8 cellular contexts compared by ENCODE assay signal in the genomic region with DNA sequence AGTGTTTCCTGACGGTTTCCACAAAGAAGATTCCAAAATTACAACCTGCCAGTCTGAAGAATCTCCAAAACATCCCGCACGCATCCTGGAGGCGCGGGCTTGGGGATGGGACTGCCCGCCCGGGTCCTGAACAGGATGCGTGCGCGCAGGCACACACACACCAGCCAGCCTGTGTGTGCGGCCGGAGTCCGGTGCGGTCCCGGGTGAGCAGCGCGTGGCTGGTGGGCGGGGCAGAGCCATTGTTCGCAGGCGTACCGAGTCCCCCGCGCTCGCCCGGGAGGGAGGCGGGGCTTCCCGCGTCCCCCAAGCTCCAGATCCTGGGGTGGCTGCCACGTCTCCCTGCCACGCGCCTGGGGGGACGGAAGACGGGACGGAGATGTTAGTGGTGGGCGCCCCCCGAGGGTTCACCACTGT. TPM values are rescaled to one million over a fixed set of nuclear protein-coding genes. Genes with fewer than 3 reads are reported as not detected.
DNase-seq lines count a peak whose midpoint lies in the region; ATAC-seq and TF ChIP-seq lines count a peak whose summit lies in the region.

No MANE protein-coding gene starts in this region.

- no peaks in the 10 kb centered on the region for H3K27me3 ChIP-seq in liver (ENCODE audit: control insufficient read depth in 4 of 4, insufficient read depth in 4 of 4, low read length in 3 of 4)

- no peak for TF ChIP-seq RAD21 in liver (IDR thresholded peaks at IDR 0.05)

- peak; percentile 86 for DNase-seq in NCI-H82 (lab: John Stamatoyannopoulos, UW)
- DNase-seq in NCI-H82 treated with DMSO at 0.1 percent for 48 hours (lab: John Stamatoyannopoulos, UW; ENCODE audit: unreplicated experiment), result no peak
- peak; percentile 34 for DNase-seq in NCI-H1694 treated with DMSO at 0.1 percent for 48 hours (lab: John Stamatoyannopoulos, UW)
- DNase-seq in activated CD4-positive, alpha-beta T cell treated with anti-CD3 and anti-CD28 coated beads for 4 hours, result peak; percentile 50 to 64
- peak; percentile 65 for DNase-seq in stimulated activated CD4-positive, alpha-beta T cell treated with anti-CD3 and anti-CD28 coated beads, Interleukin-4, amount 100 ng/mL, for 1 hour

- peaks cover 0 to 3% (median 1%) of the 10 kb centered on the region in 4 donors for H3K36me3 ChIP-seq in liver (ENCODE audit: control insufficient read depth in 4 of 4, insufficient read depth in 3 of 4, low read depth in 1 of 4, low read length in 3 of 4)

- peak overlapping the region; percentile 81 for H3K27ac Mint-ChIP-seq in dendritic cell treated with granulocyte-macrophage colony-stimulating factor and Interleukin-4, amounts not matched to agents 40 ng/mL and 50 ng/mL, for 4 days

- H3K9me3 ChIP-seq in liver (ENCODE audit: control insufficient read depth in 4 of 4, low read length in 3 of 4), result no peaks in the 10 kb centered on the region

- intact Hi-C loops in dendritic cell treated with granulocyte-macrophage colony-stimulating factor and Interleukin-4, amounts not matched to agents 40 ng/mL and 50 ng/mL, for 4 days (cut with micrococcal nuclease), result loop anchor here (2.0 kb wide), 1 partner anchor 26 kb away; no protein-coding TSS in a partner anchor

- ATAC-seq in HG02798 (IDR thresholded peaks at IDR 0.05; ENCODE audit: poor library complexity, unreplicated experiment), result peak; percentile 49

- H3K9me3 Mint-ChIP-seq in dendritic cell treated with granulocyte-macrophage colony-stimulating factor and Interleukin-4, amounts not matched to agents 40 ng/mL and 50 ng/mL, for 4 days, result no peaks in the 10 kb centered on the region

- under 1% methylated on average over 36 of the region's 36 CpGs for WGBS in liver

- no peak for TF ChIP-seq CTCF in liver (IDR thresholded peaks at IDR 0.05; ENCODE audit: low read depth, low read length, missing input control)

- peak overlapping the region; percentile 80 to 87 for H3K27ac ChIP-seq in liver (ENCODE audit: low read depth in 1 of 2, low read length in 2 of 2)

- peaks cover 24 to 63% (median 45%) of the 10 kb centered on the region in 4 donors for H3K4me1 ChIP-seq in liver (ENCODE audit: control insufficient read depth in 4 of 4, insufficient read depth in 4 of 4, low read length in 3 of 4)

- peak overlapping the region; percentile 15 to 78 (median 74) for H3K4me3 ChIP-seq in liver (ENCODE audit: low read depth in 1 of 3, low read length in 3 of 3)

- peak overlapping the region; percentile 80 for H3K4me3 Mint-ChIP-seq in dendritic cell treated with granulocyte-macrophage colony-stimulating factor and Interleukin-4, amounts not matched to agents 40 ng/mL and 50 ng/mL, for 4 days

- peaks cover 45% of the 10 kb centered on the region for H3K36me3 Mint-ChIP-seq in dendritic cell treated with granulocyte-macrophage colony-stimulating factor and Interleukin-4, amounts not matched to agents 40 ng/mL and 50 ng/mL, for 4 days (ENCODE audit: low read depth)

- H3K4me1 Mint-ChIP-seq in dendritic cell treated with granulocyte-macrophage colony-stimulating factor and Interleukin-4, amounts not matched to agents 40 ng/mL and 50 ng/mL, for 4 days (ENCODE audit: low read depth), result peaks cover 72% of the 10 kb centered on the region

- no peak overlapping the region for H3K9ac ChIP-seq in liver (ENCODE audit: low read depth in 1 of 2, low read length in 2 of 2)

- peaks cover 24% of the 10 kb centered on the region for H3K27me3 Mint-ChIP-seq in dendritic cell treated with granulocyte-macrophage colony-stimulating factor and Interleukin-4, amounts not matched to agents 40 ng/mL and 50 ng/mL, for 4 days

TF ChIP-seq in liver, 16 proteins besides CTCF, POLR2A, EP300 and RAD21:
- peak in 1 of 2 donors; percentile 5 for TF ChIP-seq GABPA (IDR thresholded peaks at IDR 0.05 in 1 of 2, conservative IDR thresholded peaks at IDR 0.05 in 1 of 2)
- no peak for TF ChIP-seq TAF1 (conservative IDR thresholded peaks at IDR 0.05)
- TF ChIP-seq EGR1 (IDR thresholded peaks at IDR 0.05; ENCODE audit: low read depth in 2 of 2), result no peak

RNA-seq across cellular contexts. Expression of a gene that starts 0.7 kb away (rescaled TPM):
- total RNA-seq in liver, result 1,000 to 10,000 TPM in 1 of 2 donors, 100 to 1,000 TPM in 1; 130 to 1,255 TPM
- polyA plus RNA-seq in liver, result 100 to 1,000 TPM in 1 of 2 donors, 10 to 100 TPM in 1; 43.4 to 338 TPM

RNA-seq across cellular contexts. Expression of a gene that starts 16.3 kb away (rescaled TPM):
- under 1 TPM; 0.08 to 0.14 TPM for total RNA-seq in liver
- polyA plus RNA-seq in liver, result under 1 TPM; 0.06 to 0.15 TPM

RNA-seq across cellular contexts. Expression of a gene that starts 59.9 kb away (rescaled TPM):
- total RNA-seq in liver, result 10 to 100 TPM; 10.7 to 25.5 TPM
- 10 to 100 TPM; 18.9 to 25.2 TPM for polyA plus RNA-seq in liver
